Comparison of ENCODE assay signal across 9 cellular contexts in genomic region chr10:77925410-77925794, GRCh38. TPM values are rescaled to one million over a fixed set of nuclear protein-coding genes. Genes with fewer than 3 reads are reported as not detected.
DNase-seq lines count a peak whose midpoint lies in the region; ATAC-seq, FAIRE-seq and TF ChIP-seq lines count a peak whose summit lies in the region.
"Had no signal": no experiment of that assay in that cellular context is flagged by ENCODE, and none has a peak within 500 bp of the region (broad histone marks: within the 10 kb centered on the region; RNA-seq: fewer than 3 reads in every experiment).

No MANE protein-coding gene starts in this region.

- peak; percentile 11 to 68 for ATAC-seq in right cardiac atrium
- ATAC-seq in HG03025 (IDR thresholded peaks at IDR 0.05; ENCODE audit: low FRiP score, unreplicated experiment): no peak

- H3K9me3 ChIP-seq in adipocyte (ENCODE audit: control insufficient read depth, low read length) (no peaks in the 10 kb centered on the region), right cardiac atrium (ENCODE audit: control insufficient read depth, low read length) (no peaks in the 10 kb centered on the region)

- DNase-seq in 8988T (peak; percentile 46), H54 (ENCODE audit: insufficient read length, low spot score) (peak; percentile 54), adipocyte (ENCODE audit: low read depth) (peak; percentile 74), right cardiac atrium (peak in 2 of 3 donors; percentile 34 to 61), DMS153 (lab: John Stamatoyannopoulos, UW) (no peak), SIG-M5 (lab: John Stamatoyannopoulos, UW) (no peak)

- H3K4me3 ChIP-seq in adipocyte (ENCODE audit: low read length): peak overlapping the region; percentile 91
- H3K4me3 ChIP-seq in right cardiac atrium (ENCODE audit: low read length): peak overlapping the region; percentile 92
- H3K4me3 ChIP-seq in rectal smooth muscle tissue (ENCODE audit: low read length): peak overlapping the region; percentile 93

- H3K27ac ChIP-seq in right cardiac atrium (ENCODE audit: low read length) (no peak overlapping the region), rectal smooth muscle tissue (ENCODE audit: low read depth, low read length) (peak overlapping the region; percentile 88)

- FAIRE-seq in H54 (lab: Jason Lieb, UNC): no peak
- FAIRE-seq: islet of Langerhans had no signal

- H3K36me3 ChIP-seq in adipocyte (ENCODE audit: control insufficient read depth, insufficient read depth, low read length, severe bottlenecking) (no peaks in the 10 kb centered on the region), rectal smooth muscle tissue (ENCODE audit: control insufficient read depth, insufficient read depth, low read length) (no peaks in the 10 kb centered on the region)

- no peaks in the 10 kb centered on the region for H3K27me3 ChIP-seq in adipocyte (replicated peaks; ENCODE audit: control insufficient read depth, insufficient read depth, low read length)
- no peaks in the 10 kb centered on the region for H3K27me3 ChIP-seq in right cardiac atrium (ENCODE audit: control insufficient read depth, insufficient read depth)
- no peaks in the 10 kb centered on the region for H3K27me3 ChIP-seq in rectal smooth muscle tissue (ENCODE audit: control insufficient read depth, insufficient read depth, low read length)

- no peak for TF ChIP-seq POLR2A in H54 (IDR thresholded peaks at IDR 0.05; ENCODE audit: low read depth, low read length)

- intact Hi-C loops in right cardiac atrium (cut with DNase I): loop anchor here in 1 of 4 donors (5.0 kb wide), 1 partner anchor 73 kb away; no protein-coding TSS in a partner anchor

- H3K9ac ChIP-seq in adipocyte (ENCODE audit: low read length) (peak overlapping the region; percentile 93), rectal smooth muscle tissue (ENCODE audit: low read length) (peak overlapping the region; percentile 72)

- H3K4me1 ChIP-seq in adipocyte (ENCODE audit: control insufficient read depth, insufficient read depth, low read length) (peaks cover 22% of the 10 kb centered on the region), right cardiac atrium (ENCODE audit: control insufficient read depth, insufficient read depth, low read length) (peaks cover 4% of the 10 kb centered on the region), rectal smooth muscle tissue (ENCODE audit: control insufficient read depth, insufficient read depth, low read length) (peaks cover 23% of the 10 kb centered on the region)

- WGBS in right cardiac atrium: 14% methylated on average over 7 of the region's 7 CpGs

RNA-seq across cellular contexts. Expression of gene DLG5, which starts 1.2 kb away (rescaled TPM):
- total RNA-seq in right cardiac atrium: 10 to 100 TPM; 10.9 to 14.3 (median 12.6) TPM
- 6.6 TPM for polyA plus RNA-seq in right cardiac atrium

Comparison
In these comparisons a context has a peak if more than half of its experiments do, and no peak if none do; other contexts are left out.
1. DNase-seq: peak in 8988T (single experiment), H54 (single experiment), adipocyte (single experiment) and right cardiac atrium (2 of 3); none in DMS153 (single experiment) and SIG-M5 (single experiment).
2. Peak in every context shown above with its lines, with median percentiles within 50 percentile points of each other: H3K4me3 ChIP-seq.